12 cellular contexts compared by ENCODE assay signal in the genomic region with DNA sequence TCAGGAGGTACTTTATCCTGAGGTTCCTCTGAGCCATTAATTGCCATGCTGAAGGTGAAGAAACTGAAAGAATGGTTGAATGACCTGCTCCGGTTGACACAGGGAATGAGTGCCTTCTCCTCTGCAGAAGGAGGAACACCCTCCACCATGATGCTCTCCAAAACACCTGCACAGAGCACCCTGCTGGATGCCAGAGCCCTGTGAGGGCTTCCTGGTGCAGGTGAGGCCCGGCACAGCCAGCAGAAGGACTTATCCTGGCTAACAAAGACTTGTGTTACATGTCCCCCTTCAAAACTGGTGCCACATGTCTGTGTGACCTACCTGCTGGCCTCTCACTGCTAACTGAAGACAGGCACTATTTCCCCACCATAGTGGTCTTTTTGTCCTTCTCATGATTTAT. TPM values are rescaled to one million over a fixed set of nuclear protein-coding genes. Genes with fewer than 3 reads are reported as not detected.
DNase-seq lines count a peak whose midpoint lies in the region; ATAC-seq and TF ChIP-seq lines count a peak whose summit lies in the region.
"Had no signal": no experiment of that assay in that cellular context is flagged by ENCODE, and none has a peak within 500 bp of the region (broad histone marks: within the 10 kb centered on the region; RNA-seq: fewer than 3 reads in every experiment).

No MANE protein-coding gene starts in this region.

- H3K9me3 ChIP-seq in CD4-positive, alpha-beta memory T cell (ENCODE audit: control insufficient read depth in 1 of 2, low read length in 2 of 2) = no peaks in the 10 kb centered on the region
- no peaks in the 10 kb centered on the region for H3K9me3 ChIP-seq in left lung
- H3K9me3 ChIP-seq: MG63 had no signal

- H3K27ac ChIP-seq in CD4-positive, alpha-beta memory T cell (ENCODE audit: low read depth, low read length) = peak overlapping the region; percentile 31
- H3K27ac ChIP-seq in left lung = no peak overlapping the region

- no peaks in the 10 kb centered on the region for H3K9me3 Mint-ChIP-seq in CD4-positive, alpha-beta memory T cell
- H3K9me3 Mint-ChIP-seq in IgD-negative memory B cell (no peaks in the 10 kb centered on the region), nephron (peaks cover 2% of the 10 kb centered on the region)
- no peaks in the 10 kb centered on the region for H3K9me3 Mint-ChIP-seq in activated naive CD8-positive, alpha-beta T cell treated with anti-CD3 and anti-CD28 coated beads, Interleukin-2, amount 10 ng/mL, durations not matched to agents 7 days and 5 days

- H3K36me3 Mint-ChIP-seq in CD4-positive, alpha-beta memory T cell = no peaks in the 10 kb centered on the region
- H3K36me3 Mint-ChIP-seq in IgD-negative memory B cell (no peaks in the 10 kb centered on the region), nephron (ENCODE audit: low read depth) (no peaks in the 10 kb centered on the region)
- peaks cover 2% of the 10 kb centered on the region for H3K36me3 Mint-ChIP-seq in activated naive CD8-positive, alpha-beta T cell treated with anti-CD3 and anti-CD28 coated beads, Interleukin-2, amount 10 ng/mL, durations not matched to agents 7 days and 5 days

- no peak for TF ChIP-seq CTCF in nephron (IDR thresholded peaks at IDR 0.05; ENCODE audit: unreplicated experiment in 3 of 3)
- TF ChIP-seq CTCF in left lung (IDR thresholded peaks at IDR 0.05) = no peak

- intact Hi-C loops in CD4-positive, alpha-beta memory T cell (cut with micrococcal nuclease) = loop anchor here (5.0 kb wide), 1 partner anchor 125 kb away; no protein-coding TSS in a partner anchor
- intact Hi-C loops in left lung (cut with DNase I) = no loop called here

- H3K4me3 Mint-ChIP-seq in CD4-positive, alpha-beta memory T cell = peak overlapping the region in 6 of 8 donors; percentile 21 to 75 (median 41)
- H3K4me3 Mint-ChIP-seq in IgD-negative memory B cell = peak overlapping the region in 2 of 4 donors; percentile 46 to 80
- peak overlapping the region; percentile 74 for H3K4me3 Mint-ChIP-seq in activated naive CD8-positive, alpha-beta T cell treated with anti-CD3 and anti-CD28 coated beads, Interleukin-2, amount 10 ng/mL, durations not matched to agents 7 days and 5 days
- H3K4me3 Mint-ChIP-seq in nephron = no peak overlapping the region

- DNase-seq in CD4-positive, alpha-beta memory T cell = no peak
- DNase-seq in activated naive CD8-positive, alpha-beta T cell treated with anti-CD3 and anti-CD28 coated beads, Interleukin-2, amount 10 ng/mL, durations not matched to agents 7 days and 5 days = no peak
- DNase-seq in foreskin melanocyte (no peak), NCI-H526 treated with DMSO at 0.1 percent for 48 hours (lab: John Stamatoyannopoulos, UW) (no peak), left lung (no peak)
- DNase-seq: activated CD4-positive, alpha-beta T cell treated with anti-CD3 and anti-CD28 coated beads, Interleukin-2, amount 50 U/mL, for 4 hours; MG63; midbrain; NCI-H524 treated with DMSO at 0.1 percent for 48 hours had no signal

- no peaks in the 10 kb centered on the region for H3K36me3 ChIP-seq in CD4-positive, alpha-beta memory T cell (ENCODE audit: insufficient read depth, low read length)
- H3K36me3 ChIP-seq in left lung = no peaks in the 10 kb centered on the region
- H3K36me3 ChIP-seq: MG63 had no signal

- CTCF ChIA-PET in CD4-positive, alpha-beta memory T cell (lab: Charles Lee; ENCODE audit: partially characterized antibody) = interaction anchor here (1.5 to 7.9 kb wide), 5 partner anchors 10 to 123 kb away, joined by 4 to 87 read pairs (median 8); a partner anchor contains a TSS

- H3K4me1 ChIP-seq in CD4-positive, alpha-beta memory T cell (ENCODE audit: insufficient read depth, low read length) = peaks cover 59% of the 10 kb centered on the region
- H3K4me1 ChIP-seq in left lung = peaks cover 11 to 57% of the 10 kb centered on the region in 2 donors

- H3K27me3 Mint-ChIP-seq in CD4-positive, alpha-beta memory T cell = no peaks in the 10 kb centered on the region
- H3K27me3 Mint-ChIP-seq in IgD-negative memory B cell = no peaks in the 10 kb centered on the region
- no peaks in the 10 kb centered on the region for H3K27me3 Mint-ChIP-seq in activated naive CD8-positive, alpha-beta T cell treated with anti-CD3 and anti-CD28 coated beads, Interleukin-2, amount 10 ng/mL, durations not matched to agents 7 days and 5 days
- H3K27me3 Mint-ChIP-seq in nephron (ENCODE audit: low read depth) = peaks cover 17% of the 10 kb centered on the region

- H3K4me1 Mint-ChIP-seq in CD4-positive, alpha-beta memory T cell = peaks cover 40 to 64% (median 54%) of the 10 kb centered on the region in 4 donors
- H3K4me1 Mint-ChIP-seq in IgD-negative memory B cell (peaks cover 28 to 45% (median 34%) of the 10 kb centered on the region in 3 donors), nephron (peaks cover 66% of the 10 kb centered on the region)
- H3K4me1 Mint-ChIP-seq in activated naive CD8-positive, alpha-beta T cell treated with anti-CD3 and anti-CD28 coated beads, Interleukin-2, amount 10 ng/mL, durations not matched to agents 7 days and 5 days = peaks cover 52% of the 10 kb centered on the region

- H3K27ac Mint-ChIP-seq in CD4-positive, alpha-beta memory T cell = peak overlapping the region; percentile 25 to 84 (median 74)
- H3K27ac Mint-ChIP-seq in IgD-negative memory B cell (peak overlapping the region in 2 of 3 donors; percentile 48 to 50), nephron (peak overlapping the region; percentile 48 to 91 (median 88))
- H3K27ac Mint-ChIP-seq in activated naive CD8-positive, alpha-beta T cell treated with anti-CD3 and anti-CD28 coated beads, Interleukin-2, amount 10 ng/mL, durations not matched to agents 7 days and 5 days = peak overlapping the region; percentile 84

- no peak for ATAC-seq in activated naive CD8-positive, alpha-beta T cell treated with anti-CD3 and anti-CD28 coated beads, Interleukin-2, amount 10 ng/mL, durations not matched to agents 7 days and 5 days (ENCODE audit: low read depth)
- ATAC-seq in HG03432 (IDR thresholded peaks at IDR 0.05; ENCODE audit: unreplicated experiment) = no peak
- ATAC-seq in left lung = no peak

- POLR2A ChIA-PET in CD4-positive, alpha-beta memory T cell (lab: Charles Lee; ENCODE audit: partially characterized antibody) = interaction anchor here (0.6 to 9.3 kb wide), 5 partner anchors 14 to 542 kb away, joined by 3 to 319 read pairs (median 4); a partner anchor contains a TSS
- POLR2A ChIA-PET in activated naive CD8-positive, alpha-beta T cell treated with anti-CD3 and anti-CD28 coated beads, Interleukin-2, amount 10 ng/mL, durations not matched to agents 7 days and 5 days (lab: Charles Lee) = interaction anchor here (0.6 to 12.4 kb wide), 4 partner anchors 13 to 439 kb away, joined by 3 to 226 read pairs (median 104); a partner anchor contains a TSS

- H3K27me3 ChIP-seq in CD4-positive, alpha-beta memory T cell (ENCODE audit: insufficient read depth, low read length) = no peaks in the 10 kb centered on the region
- no peaks in the 10 kb centered on the region for H3K27me3 ChIP-seq in left lung
- H3K27me3 ChIP-seq: MG63 had no signal

- H3K4me3 ChIP-seq in CD4-positive, alpha-beta memory T cell (ENCODE audit: low read length in 2 of 2) = no peak overlapping the region
- H3K4me3 ChIP-seq in left lung = no peak overlapping the region
- H3K4me3 ChIP-seq: MG63 had no signal

RNA-seq across cellular contexts. Expression of a gene that starts 14.3 kb away (rescaled TPM):
- 100 to 1,000 TPM; 138 to 150 TPM for total RNA-seq in CD4-positive, alpha-beta memory T cell
- 100 to 1,000 TPM; 106 to 121 TPM for polyA plus RNA-seq in CD4-positive, alpha-beta memory T cell
- polyA plus RNA-seq in IgD-negative memory B cell = 82.2 TPM
- total RNA-seq in activated naive CD8-positive, alpha-beta T cell treated with anti-CD3 and anti-CD28 coated beads, Interleukin-2, amount 10 ng/mL, durations not matched to agents 7 days and 5 days = 100 to 1,000 TPM; 168 to 171 TPM
- total RNA-seq in left lung = 10 to 100 TPM; 42.4 to 75.0 TPM

Comparison
In these comparisons a context has a peak if more than half of its experiments do, and no peak if none do; other contexts are left out.
1. H3K4me3 Mint-ChIP-seq: peak in CD4-positive, alpha-beta memory T cell (6 of 8) and activated naive CD8-positive, alpha-beta T cell treated with anti-CD3 and anti-CD28 coated beads, Interleukin-2, amount 10 ng/mL, durations not matched to agents 7 days and 5 days (single experiment); none in nephron (0 of 3).
2. Peak in every context shown above with its lines, with median percentiles within 50 percentile points of each other: H3K27ac Mint-ChIP-seq.